In genomic region chr5:125576823-125577222, GRCh38 we compare ENCODE assay signal across 15 cellular contexts.
DNase-seq lines count a peak whose midpoint lies in the region; ATAC-seq, FAIRE-seq and TF ChIP-seq lines count a peak whose summit lies in the region.
"Had no signal": no experiment of that assay in that cellular context is flagged by ENCODE, and none has a peak within 500 bp of the region (broad histone marks: within the 10 kb centered on the region; RNA-seq: fewer than 3 reads in every experiment).

No MANE protein-coding gene starts in this region.

- no peak overlapping the region for H3K4me3 ChIP-seq in HEK293 (ENCODE audit: low read depth, low read length)
- no peak overlapping the region for H3K4me3 ChIP-seq in WERI-Rb-1 (ENCODE audit: low read depth, low read length)
- H3K4me3 ChIP-seq in keratinocyte (ENCODE audit: control insufficient read depth in 2 of 3, extremely low read depth in 1 of 3, insufficient read depth in 2 of 3, low read depth in 1 of 3, low read length in 3 of 3): no peak overlapping the region

- no peak overlapping the region for H3K4me2 ChIP-seq in keratinocyte (ENCODE audit: control insufficient read depth, extremely low read depth, insufficient read depth, low read depth, low read length)

- dilution Hi-C loops in keratinocyte (cut with MboI; ENCODE audit: extremely low pct_ligation_motif_present, low sequenced_read_pairs): no loop called here

- H3K4me1 ChIP-seq in HEK293 (ENCODE audit: control insufficient read depth, insufficient read depth, low read length) (peaks cover 15% of the 10 kb centered on the region), keratinocyte (ENCODE audit: control insufficient read depth, extremely low read depth, insufficient read depth, low read length) (peaks cover 11% of the 10 kb centered on the region)

- no peaks in the 10 kb centered on the region for H3K9me1 ChIP-seq in keratinocyte (ENCODE audit: control insufficient read depth, extremely low read depth, insufficient read depth, low read length)

- intact Hi-C loops in posterior cingulate gyrus (cut with DNase I): no loop called here

- no peak for TF ChIP-seq CTCF in HEK293 (tag by site-specific recombination; IDR thresholded peaks at IDR 0.05)
- no peak for TF ChIP-seq CTCF in WERI-Rb-1 (IDR thresholded peaks at IDR 0.05; ENCODE audit: low read depth, low read length)
- TF ChIP-seq CTCF in keratinocyte (optimal IDR thresholded peaks at IDR 0.05 in 1 of 3, IDR thresholded peaks at IDR 0.05 in 1 of 3, conservative IDR thresholded peaks at IDR 0.05 in 1 of 3; ENCODE audit: extremely low read depth in 1 of 3, insufficient read depth in 2 of 3, low read length in 3 of 3): no peak

- no peaks in the 10 kb centered on the region for H3K36me3 ChIP-seq in HEK293 (ENCODE audit: control insufficient read depth in 2 of 2, insufficient read depth in 1 of 2, low read length in 2 of 2)
- no peaks in the 10 kb centered on the region for H3K36me3 ChIP-seq in WERI-Rb-1
- no peaks in the 10 kb centered on the region for H3K36me3 ChIP-seq in keratinocyte (ENCODE audit: control insufficient read depth in 2 of 2, extremely low read depth in 1 of 2, insufficient read depth in 2 of 2, low read length in 2 of 2)
- H3K36me3 ChIP-seq: BE2C had no signal

- H3K9ac ChIP-seq in keratinocyte (ENCODE audit: control insufficient read depth, extremely low read depth, insufficient read depth, low read length): no peak overlapping the region

- no peak overlapping the region for H3K27ac ChIP-seq in HEK293 (ENCODE audit: extremely low read depth, low read depth, low read length)
- peak overlapping the region; percentile 73 for H3K27ac ChIP-seq in WERI-Rb-1
- H3K27ac ChIP-seq in keratinocyte (ENCODE audit: control insufficient read depth, insufficient read depth, low read length): no peak overlapping the region
- H3K27ac ChIP-seq in temporal lobe (ENCODE audit: low read depth, low read length): peak overlapping the region; percentile 79

- peak overlapping the region; percentile 50 for H2AFZ ChIP-seq in keratinocyte (ENCODE audit: control insufficient read depth, low read length)

- CTCF ChIA-PET in HEK293 (lab: Yijun Ruan, JAX): no interaction called here

- H3K9me3 ChIP-seq in HEK293 (ENCODE audit: control insufficient read depth, insufficient read depth, low read depth, low read length) (no peaks in the 10 kb centered on the region), WERI-Rb-1 (ENCODE audit: severe bottlenecking) (peaks cover 6% of the 10 kb centered on the region), keratinocyte (ENCODE audit: control insufficient read depth, low read depth, low read length) (no peaks in the 10 kb centered on the region)
- H3K9me3 ChIP-seq: BE2C had no signal

- POLR2A ChIA-PET in HEK293 (lab: Yijun Ruan, JAX): interaction anchor here (0.5 to 0.7 kb wide), 2 partner anchors 64 to 140 kb away, joined by 3 to 5 read pairs; no protein-coding TSS in a partner anchor

- no peaks in the 10 kb centered on the region for H3K27me3 ChIP-seq in WERI-Rb-1 (ENCODE audit: insufficient read depth, low read depth, severe bottlenecking)
- no peaks in the 10 kb centered on the region for H3K27me3 ChIP-seq in keratinocyte (ENCODE audit: control insufficient read depth, extremely low read depth, insufficient read depth, low read length)
- H3K27me3 ChIP-seq: BE2C had no signal

- H3K79me2 ChIP-seq in keratinocyte (ENCODE audit: control insufficient read depth, insufficient read depth, low read length): no peaks in the 10 kb centered on the region

- DNase-seq in WERI-Rb-1 (no peak), keratinocyte (ENCODE audit: low read depth, low spot score) (no peak), D341Med (ENCODE audit: low spot score) (no peak), posterior cingulate gyrus (no peak)
- DNase-seq: BE2C; CD4-positive, alpha-beta T cell; KBM-7; NCI-H1436; NCI-H2029 treated with DMSO at 0.1 percent for 48 hours; NCI-H2227 treated with DMSO at 0.1 percent for 48 hours; NCI-H524 treated with DMSO at 0.1 percent for 48 hours had no signal

- ATAC-seq in GM18519 (IDR thresholded peaks at IDR 0.05; ENCODE audit: low FRiP score, unreplicated experiment): no peak
- ATAC-seq: HCT116 had no signal

- no peaks in the 10 kb centered on the region for H4K20me1 ChIP-seq in keratinocyte (ENCODE audit: control insufficient read depth, extremely low read depth, insufficient read depth, low read length)

- FAIRE-seq in keratinocyte (lab: Jason Lieb, UNC): no peak

TF ChIP-seq in HEK293, 187 proteins besides CTCF, POLR2A, EP300 and RAD21:
- TF ChIP-seq SCRT2 (tag by site-specific recombination; IDR thresholded peaks at IDR 0.05) (peak; percentile 47; the same call in 1 of the 2 replicates), ZXDB (tag by site-specific recombination; IDR thresholded peaks at IDR 0.05) (no peak)
TF ChIP-seq in HEK293: peak in this region for 1.

Comparison
In these comparisons a context has a peak if more than half of its experiments do, and no peak if none do; other contexts are left out.
1. H3K27ac ChIP-seq: peak in WERI-Rb-1 (single experiment) and temporal lobe (single experiment); none in HEK293 (single experiment) and keratinocyte (single experiment).